In the genomic region with DNA sequence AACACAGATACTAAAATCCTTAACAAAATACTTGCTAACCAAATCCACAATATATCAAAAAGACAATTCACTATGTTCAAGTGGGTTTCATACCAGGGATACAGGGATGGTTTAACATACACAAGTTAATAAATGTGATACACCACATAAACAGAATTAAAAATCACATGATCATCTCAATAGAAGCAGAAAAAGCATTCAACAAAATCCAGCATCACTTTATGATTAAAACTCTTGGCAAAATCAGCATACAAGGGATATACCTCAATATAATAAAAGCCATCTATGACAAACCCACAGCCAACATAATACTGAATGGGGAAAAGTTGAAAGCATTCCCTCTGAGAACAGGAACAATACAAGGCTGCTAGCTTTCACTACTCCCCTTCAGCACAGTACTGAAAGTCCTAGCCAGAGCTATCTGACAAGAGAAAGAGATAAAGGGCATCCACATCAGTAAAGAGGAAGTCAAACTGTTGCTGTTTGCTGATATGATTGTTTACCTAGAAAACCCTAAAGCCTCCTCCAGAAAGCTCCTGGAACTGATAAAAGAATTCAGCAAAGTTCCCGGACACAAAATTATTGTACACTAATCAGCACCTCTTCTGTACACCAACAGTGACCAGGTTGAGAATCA, we compare ENCODE assay signal across 2 cellular contexts. TPM values are rescaled to one million over a fixed set of nuclear protein-coding genes. Genes with fewer than 3 reads are reported as not detected.
"Had no signal": no experiment of that assay in that cellular context is flagged by ENCODE, and none has a peak within 500 bp of the region (broad histone marks: within the 10 kb centered on the region; RNA-seq: fewer than 3 reads in every experiment).

No MANE protein-coding gene starts in this region.

RNA-seq across cellular contexts. Expression of a gene that starts 33.9 kb away (rescaled TPM):
- total RNA-seq: pulmonary artery endothelial cell had no signal
- polyA plus RNA-seq: neural cell had no signal
